1 cellular context compared by ENCODE assay signal in genomic region chr12:62834971-62835547, GRCh38.
A peak's percentile ranks its signal among the peaks of the same experiment; 100 is the strongest.
TF ChIP-seq lines count a peak whose summit lies in the region.

No MANE protein-coding gene starts in this region.

TF ChIP-seq in HCT116, 20 proteins besides CTCF, POLR2A, EP300 and RAD21 (continued from another document):
- no peak for TF ChIP-seq REST (IDR thresholded peaks at IDR 0.05; ENCODE audit: low read depth)
- TF ChIP-seq SRF (IDR thresholded peaks at IDR 0.05; ENCODE audit: low read depth) = no peak
- TF ChIP-seq YY1 (IDR thresholded peaks at IDR 0.05; ENCODE audit: extremely low read depth, insufficient replicate concordance, low read depth, low read length) = no peak
- no peak for TF ChIP-seq CBX3 (IDR thresholded peaks at IDR 0.05; ENCODE audit: low read depth)
- peak; percentile 41 for TF ChIP-seq TCF7L2 (IDR thresholded peaks at IDR 0.05; ENCODE audit: borderline replicate concordance, extremely low read depth, insufficient read depth, insufficient read length)
- no peak for TF ChIP-seq EZH2phosphoT487 (IDR thresholded peaks at IDR 0.05; ENCODE audit: borderline replicate concordance)
- no peak for TF ChIP-seq ZNF274 (IDR thresholded peaks at IDR 0.05; ENCODE audit: low read depth, low read length)
- TF ChIP-seq, protein P1, sequence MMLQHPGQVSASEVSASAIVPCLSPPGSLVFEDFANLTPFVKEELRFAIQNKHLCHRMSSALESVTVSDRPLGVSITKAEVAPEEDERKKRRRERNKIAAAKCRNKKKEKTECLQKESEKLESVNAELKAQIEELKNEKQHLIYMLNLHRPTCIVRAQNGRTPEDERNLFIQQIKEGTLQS (IDR thresholded peaks at IDR 0.05) = 0 out of 2 replicates have a peak, but pooled peaks have one; percentile 29
- no peak for TF ChIP-seq ZFX (IDR thresholded peaks at IDR 0.05)
- TF ChIP-seq EZH2 (IDR thresholded peaks at IDR 0.05) = no peak
- TF ChIP-seq ELF1 (IDR thresholded peaks at IDR 0.05; ENCODE audit: borderline replicate concordance, low read depth) = no peak
- TF ChIP-seq CEBPB (IDR thresholded peaks at IDR 0.05; ENCODE audit: low read depth) = no peak
- TF ChIP-seq ZBTB33 (IDR thresholded peaks at IDR 0.05; ENCODE audit: extremely low read depth, insufficient replicate concordance, low read length) = no peak
- TF ChIP-seq FOSL1 (IDR thresholded peaks at IDR 0.05; ENCODE audit: low read depth) = peak; percentile 48; the same call in 1 of the 2 replicates
